In genomic region chr6:94367316-94367715, GRCh38 we compare ENCODE assay signal across 17 cellular contexts.
A peak's percentile ranks its signal among the peaks of the same experiment; 100 is the strongest.
DNase-seq lines count a peak whose midpoint lies in the region; ATAC-seq and TF ChIP-seq lines count a peak whose summit lies in the region.
"Had no signal": no experiment of that assay in that cellular context is flagged by ENCODE, and none has a peak within 500 bp of the region (broad histone marks: within the 10 kb centered on the region; RNA-seq: fewer than 3 reads in every experiment).

No MANE protein-coding gene starts in this region.

- TF ChIP-seq CTCF in dorsolateral prefrontal cortex (IDR thresholded peaks at IDR 0.05 in 54 of 56, conservative IDR thresholded peaks at IDR 0.05 in 2 of 56; ENCODE audit: low read depth in 1 of 56, partially characterized antibody in 56 of 56) (peak in 4 of 56 donors; percentile 14 to 25 (median 18)), uterus (IDR thresholded peaks at IDR 0.05) (no peak)

- no peaks in the 10 kb centered on the region for H3K4me1 ChIP-seq in uterus
- H3K4me1 ChIP-seq: BLaER1 had no signal

- intact Hi-C loops in dorsolateral prefrontal cortex (cut with DNase I) = no loop called here
- intact Hi-C loops in uterus (cut with DNase I; ENCODE audit: low total_unique reads) = no loop called here

- H3K36me3 ChIP-seq in uterus = no peaks in the 10 kb centered on the region
- H3K36me3 ChIP-seq: BLaER1 had no signal

- H3K9me3 ChIP-seq in uterus = no peaks in the 10 kb centered on the region
- H3K9me3 ChIP-seq: BLaER1 had no signal

- no peak overlapping the region for H3K4me3 ChIP-seq in dorsolateral prefrontal cortex
- no peak overlapping the region for H3K4me3 ChIP-seq in uterus
- H3K4me3 ChIP-seq: BLaER1 had no signal

- DNase-seq in dorsolateral prefrontal cortex (no peak), inferior parietal cortex (ENCODE audit: extremely low spot score) (peak; percentile 31), pons (ENCODE audit: low spot score) (peak; percentile 73), SIG-M5 (lab: John Stamatoyannopoulos, UW) (no peak), uterus (no peak)
- DNase-seq in stimulated activated naive CD8-positive, alpha-beta T cell treated with anti-CD3 and anti-CD28 coated beads, Interleukin-15, Interleukin-2, amounts not matched to agents 100 U/mL and 50 U/mL, for 24 hours = no peak
- DNase-seq: 8988T; CD4-positive, alpha-beta memory T cell; DMS153; DMS79 treated with DMSO at 0.1 percent for 48 hours; GF-D8; GOT3; H7; HFFc6 had no signal

- H3K27ac ChIP-seq in dorsolateral prefrontal cortex = peak overlapping the region in 42 of 59 donors; percentile 1 to 85 (median 66)
- no peak overlapping the region for H3K27ac ChIP-seq in uterus
- H3K27ac ChIP-seq: BLaER1 had no signal

- no peak for TF ChIP-seq POLR2A in uterus (IDR thresholded peaks at IDR 0.05)

- no peak for ATAC-seq in HG02840 (IDR thresholded peaks at IDR 0.05; ENCODE audit: low FRiP score, unreplicated experiment)
- ATAC-seq in stimulated activated naive CD8-positive, alpha-beta T cell treated with anti-CD3 and anti-CD28 coated beads, Interleukin-15, Interleukin-2, amounts not matched to agents 100 U/mL and 50 U/mL, for 24 hours = no peak
- ATAC-seq: HCT116 had no signal

- H3K27me3 ChIP-seq in dorsolateral prefrontal cortex = no peaks in the 10 kb centered on the region
- no peaks in the 10 kb centered on the region for H3K27me3 ChIP-seq in uterus
- H3K27me3 ChIP-seq: BLaER1 had no signal

Comparison
In these comparisons a context has a peak if more than half of its experiments do, and no peak if none do; other contexts are left out.
1. DNase-seq: peak in inferior parietal cortex (single experiment) and pons (single experiment); none in dorsolateral prefrontal cortex (0 of 10), SIG-M5 (single experiment), uterus (0 of 2) and stimulated activated naive CD8-positive, alpha-beta T cell treated with anti-CD3 and anti-CD28 coated beads, Interleukin-15, Interleukin-2, amounts not matched to agents 100 U/mL and 50 U/mL, for 24 hours (single experiment).
2. H3K27ac ChIP-seq: peak in dorsolateral prefrontal cortex (42 of 59); none in uterus (0 of 2).